Comparison of ENCODE assay signal across 8 cellular contexts in the genomic region with DNA sequence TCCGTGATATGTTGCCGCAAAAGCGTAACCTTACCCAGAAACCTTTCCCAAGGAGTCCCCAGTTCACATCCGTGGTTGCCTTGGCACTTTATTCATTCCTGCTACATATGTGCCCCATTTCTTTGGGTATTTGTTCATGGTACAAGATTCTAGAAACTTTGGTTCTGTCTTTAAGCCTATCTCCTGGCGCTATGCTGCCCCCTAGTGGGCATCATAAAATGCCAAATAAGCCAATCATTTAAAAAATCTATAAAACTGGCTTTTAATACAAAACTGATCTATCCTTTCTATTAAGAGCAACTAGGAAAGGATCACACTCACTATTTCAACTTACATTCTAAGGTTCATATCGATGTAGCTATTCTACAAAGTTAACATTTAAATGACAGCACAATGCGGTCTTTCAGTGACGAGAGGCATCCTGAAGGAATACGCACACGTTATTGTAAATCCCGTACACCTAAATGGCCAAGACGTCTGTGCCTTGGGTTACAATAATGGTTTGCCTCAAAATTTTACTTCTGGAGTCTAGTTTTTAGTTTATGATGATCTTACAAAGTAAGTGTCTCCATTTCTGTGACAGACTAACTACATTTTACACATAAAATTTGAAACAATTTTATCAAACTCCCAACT. TPM values are rescaled to one million over a fixed set of nuclear protein-coding genes. Genes with fewer than 3 reads are reported as not detected.
A peak's percentile ranks its signal among the peaks of the same experiment; 100 is the strongest.
DNase-seq lines count a peak whose midpoint lies in the region; ATAC-seq, FAIRE-seq and TF ChIP-seq lines count a peak whose summit lies in the region.

No MANE protein-coding gene starts in this region.

- no peak for TF ChIP-seq POLR2A in endothelial cell of umbilical vein (IDR thresholded peaks at IDR 0.05; ENCODE audit: low read depth, low read length)
- no peak for TF ChIP-seq POLR2A in tibial nerve (IDR thresholded peaks at IDR 0.05)
- TF ChIP-seq POLR2A in GM18505 (IDR thresholded peaks at IDR 0.05; ENCODE audit: borderline replicate concordance, extremely low read depth, insufficient read depth, insufficient read length) = no peak

- CTCF ChIA-PET in endothelial cell of umbilical vein (lab: Charles Lee) = interaction anchor here (0.7 to 6.0 kb wide), 9 partner anchors 12 to 77 kb away, joined by 3 to 75 read pairs (median 5); no protein-coding TSS in a partner anchor

- intact Hi-C loops in endothelial cell of umbilical vein (cut with micrococcal nuclease) = loop anchor here (1.0 to 5.0 kb wide), 2 partner anchors 52 to 111 kb away; no protein-coding TSS in a partner anchor

- no peak overlapping the region for H3K9ac ChIP-seq in endothelial cell of umbilical vein (replicated peaks; ENCODE audit: extremely low read depth, insufficient read depth, low read length)

- H3K9me3 Mint-ChIP-seq in neural crest cell = no peaks in the 10 kb centered on the region

- dilution Hi-C loops in endothelial cell of umbilical vein (cut with MboI; ENCODE audit: extremely low pct_ligation_motif_present, low sequenced_read_pairs) = no loop called here

- BruUV-seq in endothelial cell of umbilical vein (replicated peaks; lab: Mats Ljungman, UMichigan) = no TSS peak

- no peaks in the 10 kb centered on the region for H3K79me2 ChIP-seq in endothelial cell of umbilical vein (ENCODE audit: control insufficient read depth, insufficient read depth, low read length)

- H3K9me1 ChIP-seq in endothelial cell of umbilical vein (replicated peaks; ENCODE audit: control insufficient read depth, extremely low read depth, insufficient read depth, low read length) = no peaks in the 10 kb centered on the region

- H3K27me3 Mint-ChIP-seq in neural crest cell (ENCODE audit: low read depth) = no peaks in the 10 kb centered on the region

- peaks cover 14% of the 10 kb centered on the region for H3K4me1 Mint-ChIP-seq in neural crest cell

- H3K4me1 ChIP-seq in endothelial cell of umbilical vein (ENCODE audit: control insufficient read depth, extremely low read depth, insufficient read depth, low read length) = peaks cover 25% of the 10 kb centered on the region
- H3K4me1 ChIP-seq in tibial nerve = no peaks in the 10 kb centered on the region

- H3K4me3 Mint-ChIP-seq in neural crest cell = no peak overlapping the region

- H3K4me3 ChIP-seq in endothelial cell of umbilical vein (replicated peaks in 1 of 3; ENCODE audit: insufficient read depth in 1 of 3, low read depth in 1 of 3, low read length in 3 of 3) (no peak overlapping the region), tibial nerve (no peak overlapping the region)

- POLR2A ChIA-PET in endothelial cell of umbilical vein (lab: Charles Lee) = no interaction called here

- H3K36me3 ChIP-seq in endothelial cell of umbilical vein (ENCODE audit: control insufficient read depth in 2 of 2, extremely low read depth in 1 of 2, insufficient read depth in 2 of 2, low read length in 2 of 2) (no peaks in the 10 kb centered on the region), tibial nerve (no peaks in the 10 kb centered on the region)

- H3K27me3 ChIP-seq in endothelial cell of umbilical vein (ENCODE audit: control insufficient read depth in 2 of 2, insufficient read depth in 2 of 2, low read length in 2 of 2) (peaks cover 2 to 7% of the 10 kb centered on the region in 2 experiments), tibial nerve (no peaks in the 10 kb centered on the region)

- FAIRE-seq in endothelial cell of umbilical vein (lab: Jason Lieb, UNC) = peak; percentile 81

- no peak overlapping the region for H2AFZ ChIP-seq in endothelial cell of umbilical vein (ENCODE audit: low read depth, low read length)

- ATAC-seq in GM18505 (IDR thresholded peaks at IDR 0.05; ENCODE audit: unreplicated experiment) = no peak

- no peaks in the 10 kb centered on the region for H4K20me1 ChIP-seq in endothelial cell of umbilical vein (replicated peaks; ENCODE audit: control insufficient read depth, extremely low read depth, insufficient read depth, low read length)

- no peaks in the 10 kb centered on the region for H3K36me3 Mint-ChIP-seq in neural crest cell (ENCODE audit: low read depth)

- peak; percentile 60 to 70 for TF ChIP-seq CTCF in endothelial cell of umbilical vein (IDR thresholded peaks at IDR 0.05; ENCODE audit: extremely low read depth in 1 of 2, insufficient read depth in 1 of 2, low read depth in 1 of 2, low read length in 2 of 2)
- TF ChIP-seq CTCF in neural crest cell (conservative IDR thresholded peaks at IDR 0.05) = peak; percentile 98
- peak; percentile 67 to 91 (median 83) for TF ChIP-seq CTCF in tibial nerve (IDR thresholded peaks at IDR 0.05)

- DNase-seq in SHP77 (lab: John Stamatoyannopoulos, UW) = peak; percentile 31 to 40
- DNase-seq in SHP77 treated with DMSO at 0.1 percent for 48 hours (lab: John Stamatoyannopoulos, UW) = no peak
- DNase-seq in NCI-H1694 (lab: John Stamatoyannopoulos, UW) = peak; percentile 34
- peak; percentile 56 to 68 for DNase-seq in activated CD4-positive, alpha-beta T cell treated with anti-CD3 and anti-CD28 coated beads, Interleukin-2, amount 50 U/mL, for 48 hours
- DNase-seq in endothelial cell of umbilical vein (ENCODE audit: low read depth, low spot score) = peak; percentile 70
- DNase-seq in neural crest cell (ENCODE audit: low read depth, low spot score) = peak; percentile 61
- peak; percentile 40 to 76 for DNase-seq in tibial nerve (ENCODE audit: low spot score in 2 of 2)

- 57 to 58% methylated on average over 12 of the region's 12 CpGs for WGBS in tibial nerve, 2 donors

- no peak for TF ChIP-seq EP300 in tibial nerve (IDR thresholded peaks at IDR 0.05)

- H3K27ac ChIP-seq in endothelial cell of umbilical vein (ENCODE audit: insufficient read depth, low read depth, low read length) (no peak overlapping the region), tibial nerve (no peak overlapping the region)

- H3K9me3 ChIP-seq in endothelial cell of umbilical vein (replicated peaks; ENCODE audit: control insufficient read depth, insufficient read depth, low read length) = no peaks in the 10 kb centered on the region
- H3K9me3 ChIP-seq in tibial nerve = no peaks in the 10 kb centered on the region

- H3K4me2 ChIP-seq in endothelial cell of umbilical vein (ENCODE audit: insufficient read depth, low read length) = no peak overlapping the region

- H3K27ac Mint-ChIP-seq in neural crest cell (ENCODE audit: unreplicated experiment) = no peak overlapping the region

TF ChIP-seq in endothelial cell of umbilical vein, 7 proteins besides CTCF, POLR2A, EP300 and RAD21:
- no peak for TF ChIP-seq JUN (IDR thresholded peaks at IDR 0.05; ENCODE audit: borderline replicate concordance, insufficient read depth, insufficient read length, low read depth)

RNA-seq across cellular contexts. Expression of a gene that starts 16.2 kb away (rescaled TPM):
- total RNA-seq in endothelial cell of umbilical vein (0.11 TPM in 1 of 2 replicates, not detected in the other), neural crest cell (not detected in 2 replicates), tibial nerve (not detected)
- not detected in 2 replicates for polyA plus RNA-seq in endothelial cell of umbilical vein
- not detected in 2 replicates for polyA plus RNA-seq in endothelial cell of umbilical vein (2011; cell fraction: cytosol; rRNA removed)
- polyA plus RNA-seq in endothelial cell of umbilical vein (2011; cell fraction: nucleus; rRNA removed) = not detected in 2 replicates
- polyA plus RNA-seq in endothelial cell of umbilical vein (2012) = not detected in 2 replicates
- not detected in 2 replicates for polyA minus RNA-seq in endothelial cell of umbilical vein
- not detected for polyA minus RNA-seq in endothelial cell of umbilical vein (2011; cell fraction: cytosol; rRNA and poly(A)+ RNA removed)
- polyA minus RNA-seq in endothelial cell of umbilical vein (2011; cell fraction: nucleus; rRNA and poly(A)+ RNA removed) = not detected in 2 replicates

RNA-seq across cellular contexts. Expression of a gene that starts 47.7 kb away (rescaled TPM):
- total RNA-seq in endothelial cell of umbilical vein = 0.12 and 1.1 TPM in 2 replicates
- 0.10 and 0.46 TPM in 2 replicates for polyA plus RNA-seq in endothelial cell of umbilical vein
- polyA plus RNA-seq in endothelial cell of umbilical vein (2011; cell fraction: cytosol; rRNA removed) = 0.09 and 0.14 TPM in 2 replicates
- polyA plus RNA-seq in endothelial cell of umbilical vein (2011; cell fraction: nucleus; rRNA removed) = 0.31 and 0.32 TPM in 2 replicates
- 0.11 and 0.12 TPM in 2 replicates for polyA plus RNA-seq in endothelial cell of umbilical vein (2012)
- 0.22 and 0.42 TPM in 2 replicates for polyA minus RNA-seq in endothelial cell of umbilical vein
- polyA minus RNA-seq in endothelial cell of umbilical vein (2011; cell fraction: cytosol; rRNA and poly(A)+ RNA removed) = not detected
- 0.29 TPM in 2 replicates for polyA minus RNA-seq in endothelial cell of umbilical vein (2011; cell fraction: nucleus; rRNA and poly(A)+ RNA removed)
- 0.50 and 0.75 TPM in 2 replicates for total RNA-seq in neural crest cell
- total RNA-seq in tibial nerve = 1 to 10 TPM in 1 of 4 donors, under 1 TPM in 3; 0.22 to 1.5 (median 0.70) TPM
